ENCODE assay signal across 8 cellular contexts in the genomic region with DNA sequence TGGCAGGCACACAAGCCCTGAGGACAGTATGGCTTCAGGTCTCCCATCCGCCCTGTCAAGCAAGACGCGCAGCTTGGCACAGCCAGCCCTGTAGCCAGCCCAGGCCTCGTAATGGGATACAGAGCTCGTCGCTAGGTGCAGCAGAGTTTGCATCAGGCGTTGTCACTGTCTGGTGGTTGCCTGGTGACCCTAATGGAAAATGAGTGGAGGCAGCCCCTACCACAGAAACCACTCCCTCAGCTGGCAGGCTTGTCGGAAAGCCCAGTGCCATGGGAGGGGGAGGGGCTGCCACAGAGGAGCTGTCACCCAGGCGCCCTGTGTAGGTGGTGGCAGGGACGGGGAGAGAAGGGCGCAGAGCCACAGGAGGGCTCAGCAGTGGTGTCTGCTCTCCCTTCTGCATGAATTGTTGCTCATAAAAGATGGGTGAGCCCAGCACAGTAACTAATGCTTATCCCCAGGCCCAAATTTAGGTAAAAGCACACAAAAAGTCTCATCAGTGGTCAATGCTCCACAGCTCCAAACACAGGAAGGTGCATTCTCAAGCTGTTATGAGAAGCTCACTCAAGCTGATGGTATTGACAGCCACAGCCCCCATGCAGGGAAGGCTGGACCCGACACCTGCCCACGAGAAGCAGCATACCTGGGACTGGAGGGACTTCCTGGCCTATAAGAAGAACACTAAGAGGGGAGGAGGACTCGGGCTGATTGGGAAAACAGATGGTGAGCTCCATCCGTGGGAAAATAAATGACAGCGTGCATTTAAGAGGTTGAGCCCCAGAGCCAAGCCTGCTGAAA.
DNase-seq lines count a peak whose midpoint lies in the region; ATAC-seq and TF ChIP-seq lines count a peak whose summit lies in the region.

No MANE protein-coding gene starts in this region.

- TF ChIP-seq CTCF in GM23338 (conservative IDR thresholded peaks at IDR 0.05; ENCODE audit: low read depth in 2 of 2), result no peak

- DNase-seq in GM23338 (ENCODE audit: low spot score) (no peak), T follicular helper cell (ENCODE audit: low read depth) (peak; percentile 71), retina (no peak), hepatic stellate cell (ENCODE audit: low spot score) (no peak), NCI-H226 (no peak)
- DNase-seq in stimulated activated CD4-positive, alpha-beta T cell treated with anti-CD3 and anti-CD28 coated beads, Interleukin-12 subunit alpha, Interleukin-12 subunit beta, amount 100 ng/mL, for 4 hours, result peak; percentile 78

- no peak overlapping the region for H3K4me2 ChIP-seq in GM23338

- H3K9me2 ChIP-seq in GM23338 (ENCODE audit: insufficient read depth), result no peaks in the 10 kb centered on the region

- H3K4me1 ChIP-seq in GM23338 (ENCODE audit: insufficient read depth), result 0 out of 2 replicates have a peak, but pooled peaks cover 5% of the 10 kb centered on the region

- H3K79me2 ChIP-seq in GM23338 (replicated peaks; ENCODE audit: insufficient read depth), result no peaks in the 10 kb centered on the region

- H3K9me3 Mint-ChIP-seq in GM23338, result no peaks in the 10 kb centered on the region
- H3K9me3 Mint-ChIP-seq in activated naive CD4-positive, alpha-beta T cell treated with anti-CD3 and anti-CD28 coated beads, Interleukin-2, amount 50 U/mL, for 24 hours, result no peaks in the 10 kb centered on the region

- peaks cover 7% of the 10 kb centered on the region for H3K27me3 Mint-ChIP-seq in GM23338 (ENCODE audit: insufficient read depth, low read depth, poor library complexity)
- H3K27me3 Mint-ChIP-seq in activated naive CD4-positive, alpha-beta T cell treated with anti-CD3 and anti-CD28 coated beads, Interleukin-2, amount 50 U/mL, for 24 hours, result no peaks in the 10 kb centered on the region

- no peaks in the 10 kb centered on the region for H3K27me3 ChIP-seq in GM23338 (ENCODE audit: insufficient read depth)

- no peak overlapping the region for H3K27ac ChIP-seq in GM23338 (ENCODE audit: low read depth)

- no peak overlapping the region for H3K4me3 Mint-ChIP-seq in GM23338
- H3K4me3 Mint-ChIP-seq in activated naive CD4-positive, alpha-beta T cell treated with anti-CD3 and anti-CD28 coated beads, Interleukin-2, amount 50 U/mL, for 24 hours, result peak overlapping the region; percentile 75

- no peak overlapping the region for H3K4me3 ChIP-seq in GM23338

- no peaks in the 10 kb centered on the region for H3K36me3 ChIP-seq in GM23338 (ENCODE audit: insufficient read depth)

- no peaks in the 10 kb centered on the region for H3K36me3 Mint-ChIP-seq in GM23338 (ENCODE audit: low read depth)
- no peaks in the 10 kb centered on the region for H3K36me3 Mint-ChIP-seq in activated naive CD4-positive, alpha-beta T cell treated with anti-CD3 and anti-CD28 coated beads, Interleukin-2, amount 50 U/mL, for 24 hours

- no peaks in the 10 kb centered on the region for H3F3A ChIP-seq in GM23338 (replicated peaks; ENCODE audit: low read depth)

- peaks cover 10% of the 10 kb centered on the region for H3K4me1 Mint-ChIP-seq in GM23338
- peaks cover 70% of the 10 kb centered on the region for H3K4me1 Mint-ChIP-seq in activated naive CD4-positive, alpha-beta T cell treated with anti-CD3 and anti-CD28 coated beads, Interleukin-2, amount 50 U/mL, for 24 hours

- H3K27ac Mint-ChIP-seq in GM23338, result no peak overlapping the region
- peak overlapping the region; percentile 94 for H3K27ac Mint-ChIP-seq in activated naive CD4-positive, alpha-beta T cell treated with anti-CD3 and anti-CD28 coated beads, Interleukin-2, amount 50 U/mL, for 24 hours

- ATAC-seq in GM23338, result peak; percentile 25; the same call in 1 of the 3 replicates
- no peak for ATAC-seq in GM19455 (IDR thresholded peaks at IDR 0.05; ENCODE audit: unreplicated experiment)

- H4K20me1 ChIP-seq in GM23338 (replicated peaks; ENCODE audit: insufficient read depth), result no peaks in the 10 kb centered on the region

- no peak overlapping the region; the same call in 1 of the 2 replicates for H2AFZ ChIP-seq in GM23338

TF ChIP-seq in GM23338, 12 proteins besides CTCF, POLR2A, EP300 and RAD21 (continues in another document):
- TF ChIP-seq ZNF114 (CRISPR knock-in tag; IDR thresholded peaks at IDR 0.05) (no peak), CREB1 (CRISPR knock-in tag; IDR thresholded peaks at IDR 0.05; ENCODE audit: low read depth) (no peak), POLR2AphosphoS5 (IDR thresholded peaks at IDR 0.05; ENCODE audit: low read depth) (no peak), NANOG (IDR thresholded peaks at IDR 0.05; ENCODE audit: borderline replicate concordance) (no peak), ZNF331 (CRISPR knock-in tag; IDR thresholded peaks at IDR 0.05; ENCODE audit: low read depth) (no peak)
- TF ChIP-seq, protein P1, sequence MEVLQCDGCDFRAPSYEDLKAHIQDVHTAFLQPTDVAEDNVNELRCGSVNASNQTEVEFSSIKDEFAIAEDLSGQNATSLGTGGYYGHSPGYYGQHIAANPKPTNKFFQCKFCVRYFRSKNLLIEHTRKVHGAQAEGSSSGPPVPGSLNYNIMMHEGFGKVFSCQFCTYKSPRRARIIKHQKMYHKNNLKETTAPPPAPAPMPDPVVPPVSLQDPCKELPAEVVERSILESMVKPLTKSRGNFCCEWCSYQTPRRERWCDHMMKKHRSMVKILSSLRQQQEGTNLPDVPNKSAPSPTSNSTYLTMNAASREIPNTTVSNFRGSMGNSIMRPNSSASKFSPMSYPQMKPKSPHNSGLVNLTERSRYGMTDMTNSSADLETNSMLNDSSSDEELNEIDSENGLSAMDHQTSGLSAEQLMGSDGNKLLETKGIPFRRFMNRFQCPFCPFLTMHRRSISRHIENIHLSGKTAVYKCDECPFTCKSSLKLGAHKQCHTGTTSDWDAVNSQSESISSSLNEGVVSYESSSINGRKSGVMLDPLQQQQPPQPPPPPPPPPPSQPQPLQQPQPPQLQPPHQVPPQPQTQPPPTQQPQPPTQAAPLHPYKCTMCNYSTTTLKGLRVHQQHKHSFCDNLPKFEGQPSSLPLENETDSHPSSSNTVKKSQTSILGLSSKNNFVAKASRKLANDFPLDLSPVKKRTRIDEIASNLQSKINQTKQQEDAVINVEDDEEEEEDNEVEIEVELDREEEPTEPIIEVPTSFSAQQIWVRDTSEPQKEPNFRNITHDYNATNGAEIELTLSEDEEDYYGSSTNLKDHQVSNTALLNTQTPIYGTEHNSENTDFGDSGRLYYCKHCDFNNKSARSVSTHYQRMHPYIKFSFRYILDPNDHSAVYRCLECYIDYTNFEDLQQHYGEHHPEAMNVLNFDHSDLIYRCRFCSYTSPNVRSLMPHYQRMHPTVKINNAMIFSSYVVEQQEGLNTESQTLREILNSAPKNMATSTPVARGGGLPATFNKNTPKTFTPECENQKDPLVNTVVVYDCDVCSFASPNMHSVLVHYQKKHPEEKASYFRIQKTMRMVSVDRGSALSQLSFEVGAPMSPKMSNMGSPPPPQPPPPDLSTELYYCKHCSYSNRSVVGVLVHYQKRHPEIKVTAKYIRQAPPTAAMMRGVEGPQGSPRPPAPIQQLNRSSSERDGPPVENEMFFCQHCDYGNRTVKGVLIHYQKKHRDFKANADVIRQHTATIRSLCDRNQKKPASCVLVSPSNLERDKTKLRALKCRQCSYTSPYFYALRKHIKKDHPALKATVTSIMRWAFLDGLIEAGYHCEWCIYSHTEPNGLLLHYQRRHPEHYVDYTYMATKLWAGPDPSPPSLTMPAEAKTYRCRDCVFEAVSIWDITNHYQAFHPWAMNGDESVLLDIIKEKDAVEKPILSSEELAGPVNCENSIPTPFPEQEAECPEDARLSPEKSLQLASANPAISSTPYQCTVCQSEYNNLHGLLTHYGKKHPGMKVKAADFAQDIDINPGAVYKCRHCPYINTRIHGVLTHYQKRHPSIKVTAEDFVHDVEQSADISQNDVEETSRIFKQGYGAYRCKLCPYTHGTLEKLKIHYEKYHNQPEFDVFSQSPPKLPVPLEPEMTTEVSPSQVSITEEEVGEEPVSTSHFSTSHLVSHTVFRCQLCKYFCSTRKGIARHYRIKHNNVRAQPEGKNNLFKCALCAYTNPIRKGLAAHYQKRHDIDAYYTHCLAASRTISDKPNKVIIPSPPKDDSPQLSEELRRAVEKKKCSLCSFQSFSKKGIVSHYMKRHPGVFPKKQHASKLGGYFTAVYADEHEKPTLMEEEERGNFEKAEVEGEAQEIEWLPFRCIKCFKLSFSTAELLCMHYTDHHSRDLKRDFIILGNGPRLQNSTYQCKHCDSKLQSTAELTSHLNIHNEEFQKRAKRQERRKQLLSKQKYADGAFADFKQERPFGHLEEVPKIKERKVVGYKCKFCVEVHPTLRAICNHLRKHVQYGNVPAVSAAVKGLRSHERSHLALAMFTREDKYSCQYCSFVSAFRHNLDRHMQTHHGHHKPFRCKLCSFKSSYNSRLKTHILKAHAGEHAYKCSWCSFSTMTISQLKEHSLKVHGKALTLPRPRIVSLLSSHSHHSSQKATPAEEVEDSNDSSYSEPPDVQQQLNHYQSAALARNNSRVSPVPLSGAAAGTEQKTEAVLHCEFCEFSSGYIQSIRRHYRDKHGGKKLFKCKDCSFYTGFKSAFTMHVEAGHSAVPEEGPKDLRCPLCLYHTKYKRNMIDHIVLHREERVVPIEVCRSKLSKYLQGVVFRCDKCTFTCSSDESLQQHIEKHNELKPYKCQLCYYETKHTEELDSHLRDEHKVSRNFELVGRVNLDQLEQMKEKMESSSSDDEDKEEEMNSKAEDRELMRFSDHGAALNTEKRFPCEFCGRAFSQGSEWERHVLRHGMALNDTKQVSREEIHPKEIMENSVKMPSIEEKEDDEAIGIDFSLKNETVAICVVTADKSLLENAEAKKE (CRISPR knock-in tag; IDR thresholded peaks at IDR 0.05), result no peak
- TF ChIP-seq, protein P2, sequence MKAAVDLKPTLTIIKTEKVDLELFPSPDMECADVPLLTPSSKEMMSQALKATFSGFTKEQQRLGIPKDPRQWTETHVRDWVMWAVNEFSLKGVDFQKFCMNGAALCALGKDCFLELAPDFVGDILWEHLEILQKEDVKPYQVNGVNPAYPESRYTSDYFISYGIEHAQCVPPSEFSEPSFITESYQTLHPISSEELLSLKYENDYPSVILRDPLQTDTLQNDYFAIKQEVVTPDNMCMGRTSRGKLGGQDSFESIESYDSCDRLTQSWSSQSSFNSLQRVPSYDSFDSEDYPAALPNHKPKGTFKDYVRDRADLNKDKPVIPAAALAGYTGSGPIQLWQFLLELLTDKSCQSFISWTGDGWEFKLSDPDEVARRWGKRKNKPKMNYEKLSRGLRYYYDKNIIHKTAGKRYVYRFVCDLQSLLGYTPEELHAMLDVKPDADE (IDR thresholded peaks at IDR 0.05), result no peak

Comparison
In these comparisons a context has a peak if more than half of its experiments do, and no peak if none do; other contexts are left out.
1. DNase-seq: peak in T follicular helper cell (single experiment) and stimulated activated CD4-positive, alpha-beta T cell treated with anti-CD3 and anti-CD28 coated beads, Interleukin-12 subunit alpha, Interleukin-12 subunit beta, amount 100 ng/mL, for 4 hours (single experiment); none in GM23338 (single experiment), retina (single experiment), hepatic stellate cell (single experiment) and NCI-H226 (single experiment).